9 cellular contexts compared by ENCODE assay signal in the genomic region with DNA sequence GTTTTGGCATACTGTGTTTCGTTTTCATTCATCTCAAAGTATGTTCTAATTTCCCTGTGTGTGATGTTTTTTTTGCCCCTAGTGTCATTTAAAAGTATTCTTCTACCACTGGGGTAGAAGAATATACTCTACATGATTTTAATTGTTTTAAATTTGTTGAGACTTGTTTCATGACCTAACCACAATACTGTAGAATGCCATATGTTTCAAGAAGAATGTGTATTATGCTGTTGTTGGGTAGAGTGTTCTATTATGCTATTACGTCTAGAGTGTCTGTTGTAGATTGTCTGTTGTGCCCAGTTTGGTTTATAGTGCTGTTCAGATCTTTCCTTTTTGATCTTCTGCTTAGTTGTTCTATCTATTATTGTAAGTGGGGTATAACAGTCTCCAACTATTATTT.
"Had no signal": no experiment of that assay in that cellular context is flagged by ENCODE, and none has a peak within 500 bp of the region (broad histone marks: within the 10 kb centered on the region; RNA-seq: fewer than 3 reads in every experiment).

No MANE protein-coding gene starts in this region.

- H3K4me3 Mint-ChIP-seq: GM23338, H9 had no signal

- H3K4me3 ChIP-seq: GM23338, K562 had no signal

- FAIRE-seq: H1, H54, HTR-8/SVneo, K562 had no signal

- H3K4me2 ChIP-seq: GM23338 had no signal

- H3K9me3 Mint-ChIP-seq: GM23338, H9 had no signal

- H3K27ac Mint-ChIP-seq: GM23338, H9 had no signal

- H2AFZ ChIP-seq: GM23338 had no signal

- H3K4me1 Mint-ChIP-seq: GM23338, H9 had no signal

- DNase-seq: H9, HCEC 1CT, IMR-90, KG1 had no signal
